ENCODE assay signal across 8 cellular contexts in genomic region chr9:136363606-136364368, GRCh38. TPM values are rescaled to one million over a fixed set of nuclear protein-coding genes. Genes with fewer than 3 reads are reported as not detected.
DNase-seq lines count a peak whose midpoint lies in the region; ATAC-seq and TF ChIP-seq lines count a peak whose summit lies in the region.

Gene DNLZ (minus strand): TSS chr9:136363744. CDS start chr9:136363714, 30 bp downstream.

- H3K4me1 Mint-ChIP-seq in activated T-helper 2 cell treated with anti-CD3 and anti-CD28 coated beads, Interferon-gamma antibody, Interleukin-2, Interleukin-4, amounts not matched to agents 10 μg/mL and 5 μg/mL and 100 μg/mL, durations not matched to agents 14 hours and 24 hours and 36 hours (ENCODE audit: low read depth), result no peaks in the 10 kb centered on the region
- peaks cover 18% of the 10 kb centered on the region for H3K4me1 Mint-ChIP-seq in stimulated activated naive CD8-positive, alpha-beta T cell treated with anti-CD3 and anti-CD28 coated beads, Interleukin-15, amount 100 ng/mL, for 72 hours

- no peak within 1 kb of the TSS for H3K4me2 ChIP-seq in neural cell (ENCODE audit: low read length)

- H3K27ac ChIP-seq in RWPE1 (peak within 1 kb of the TSS; percentile 88), neural cell (ENCODE audit: low read length) (peak within 1 kb of the TSS; percentile 68)

- H3K79me2 ChIP-seq in neural cell (replicated peaks; ENCODE audit: insufficient read depth, low read length), result no peaks in the 10 kb centered on the region

- peak; percentile 53 for ATAC-seq in GM21717 (IDR thresholded peaks at IDR 0.05; ENCODE audit: unreplicated experiment)
- peak; percentile 83 for ATAC-seq in stimulated activated naive CD8-positive, alpha-beta T cell treated with anti-CD3 and anti-CD28 coated beads, Interleukin-15, amount 100 ng/mL, for 72 hours

- H3K27me3 Mint-ChIP-seq in activated T-helper 2 cell treated with anti-CD3 and anti-CD28 coated beads, Interferon-gamma antibody, Interleukin-2, Interleukin-4, amounts not matched to agents 10 μg/mL and 5 μg/mL and 100 μg/mL, durations not matched to agents 14 hours and 24 hours and 36 hours (ENCODE audit: low read depth), result no peaks in the 10 kb centered on the region
- no peaks in the 10 kb centered on the region for H3K27me3 Mint-ChIP-seq in stimulated activated naive CD8-positive, alpha-beta T cell treated with anti-CD3 and anti-CD28 coated beads, Interleukin-15, amount 100 ng/mL, for 72 hours

- peak within 1 kb of the TSS; percentile 82 for H3K9ac ChIP-seq in neural cell (ENCODE audit: low read length)

- TF ChIP-seq CTCF in RWPE1 (conservative IDR thresholded peaks at IDR 0.05; ENCODE audit: low read depth) (peak; percentile 100), fibroblast of pulmonary artery (IDR thresholded peaks at IDR 0.05; ENCODE audit: low read length, missing control alignments) (peak; percentile 49), neural cell (IDR thresholded peaks at IDR 0.05; ENCODE audit: poor library complexity, severe bottlenecking) (peak; percentile 99)

- DNase-seq in EH (ENCODE audit: low read depth) (peak; percentile 83), RWPE1 (ENCODE audit: low spot score) (peak; percentile 94), fibroblast of pulmonary artery (ENCODE audit: low read depth) (peak; percentile 86)
- DNase-seq in Jurkat, Clone E6-1 (ENCODE audit: low read depth, low spot score), result peak; percentile 71
- peak; percentile 82 for DNase-seq in activated T-helper 2 cell treated with anti-CD3 and anti-CD28 coated beads, Interferon-gamma antibody, Interleukin-2, Interleukin-4, amounts not matched to agents 10 μg/mL and 5 μg/mL and 100 μg/mL, durations not matched to agents 14 hours and 24 hours and 36 hours (ENCODE audit: low spot score)
- peak; percentile 86 to 88 for DNase-seq in stimulated activated naive CD8-positive, alpha-beta T cell treated with anti-CD3 and anti-CD28 coated beads, Interleukin-15, amount 100 ng/mL, for 72 hours

- H3K9me3 ChIP-seq in neural cell (ENCODE audit: low read length), result no peaks in the 10 kb centered on the region

- H4K20me1 ChIP-seq in neural cell (ENCODE audit: insufficient read depth), result no peaks in the 10 kb centered on the region

- POLR2A ChIA-PET in RWPE1 (lab: Yijun Ruan, JAX; ENCODE audit: low non-redundant PET), result interaction anchor here (1.0 to 1.3 kb wide), 3 partner anchors 9 to 18 kb away, joined by 4 to 12 read pairs (median 5); no protein-coding TSS in a partner anchor

- intact Hi-C loops in activated T-helper 2 cell treated with anti-CD3 and anti-CD28 coated beads, Interferon-gamma antibody, Interleukin-2, Interleukin-4, amounts not matched to agents 10 μg/mL and 5 μg/mL and 100 μg/mL, durations not matched to agents 14 hours and 24 hours and 36 hours (cut with micrococcal nuclease), result loop anchor here (1.0 kb wide), 2 partner anchors 21 to 37 kb away; partner anchors contain the start of gene SNAPC4

- H3K27me3 ChIP-seq in neural cell (ENCODE audit: insufficient read depth, low read depth, low read length), result no peaks in the 10 kb centered on the region

- CTCF ChIA-PET in RWPE1 (lab: Yijun Ruan, JAX), result interaction anchor here (0.5 to 3.7 kb wide), 25 partner anchors 9 to 767 kb away, joined by 3 to 23 read pairs (median 4); partner anchors contain the start of gene SNAPC4

- no peak within 1 kb of the TSS for H2AFZ ChIP-seq in neural cell (ENCODE audit: low read depth, low read length)

- H3F3A ChIP-seq in neural cell (ENCODE audit: insufficient read depth, low read length, poor library complexity, severe bottlenecking), result no peaks in the 10 kb centered on the region

- TF ChIP-seq RAD21 in neural cell (conservative IDR thresholded peaks at IDR 0.05), result peak; percentile 66

- H3K9me2 ChIP-seq in neural cell (ENCODE audit: insufficient read depth, low read length), result no peaks in the 10 kb centered on the region

- H3K36me3 ChIP-seq in neural cell (ENCODE audit: insufficient read depth, low read length), result no peaks in the 10 kb centered on the region

- no peaks in the 10 kb centered on the region for H3K9me3 Mint-ChIP-seq in activated T-helper 2 cell treated with anti-CD3 and anti-CD28 coated beads, Interferon-gamma antibody, Interleukin-2, Interleukin-4, amounts not matched to agents 10 μg/mL and 5 μg/mL and 100 μg/mL, durations not matched to agents 14 hours and 24 hours and 36 hours
- H3K9me3 Mint-ChIP-seq in stimulated activated naive CD8-positive, alpha-beta T cell treated with anti-CD3 and anti-CD28 coated beads, Interleukin-15, amount 100 ng/mL, for 72 hours, result no peaks in the 10 kb centered on the region

- peak within 1 kb of the TSS; percentile 66 for H3K4me3 ChIP-seq in Jurkat, Clone E6-1 (ENCODE audit: low read length)
- H3K4me3 ChIP-seq in fibroblast of pulmonary artery (replicated peaks; ENCODE audit: low read depth, low read length) (peak within 1 kb of the TSS; percentile 73), neural cell (ENCODE audit: low read length) (peak within 1 kb of the TSS; percentile 75)

- H3K27ac Mint-ChIP-seq in activated T-helper 2 cell treated with anti-CD3 and anti-CD28 coated beads, Interferon-gamma antibody, Interleukin-2, Interleukin-4, amounts not matched to agents 10 μg/mL and 5 μg/mL and 100 μg/mL, durations not matched to agents 14 hours and 24 hours and 36 hours, result peak within 1 kb of the TSS; percentile 87
- peak within 1 kb of the TSS; percentile 78 to 89 for H3K27ac Mint-ChIP-seq in stimulated activated naive CD8-positive, alpha-beta T cell treated with anti-CD3 and anti-CD28 coated beads, Interleukin-15, amount 100 ng/mL, for 72 hours

- peak; percentile 56 for TF ChIP-seq EP300 in neural cell (conservative IDR thresholded peaks at IDR 0.05; ENCODE audit: poor library complexity, severe bottlenecking)

- peak within 1 kb of the TSS; percentile 81 for H3K4me3 Mint-ChIP-seq in activated T-helper 2 cell treated with anti-CD3 and anti-CD28 coated beads, Interferon-gamma antibody, Interleukin-2, Interleukin-4, amounts not matched to agents 10 μg/mL and 5 μg/mL and 100 μg/mL, durations not matched to agents 14 hours and 24 hours and 36 hours (ENCODE audit: low read depth)
- H3K4me3 Mint-ChIP-seq in stimulated activated naive CD8-positive, alpha-beta T cell treated with anti-CD3 and anti-CD28 coated beads, Interleukin-15, amount 100 ng/mL, for 72 hours, result peak within 1 kb of the TSS; percentile 85 to 91

- H3K36me3 Mint-ChIP-seq in activated T-helper 2 cell treated with anti-CD3 and anti-CD28 coated beads, Interferon-gamma antibody, Interleukin-2, Interleukin-4, amounts not matched to agents 10 μg/mL and 5 μg/mL and 100 μg/mL, durations not matched to agents 14 hours and 24 hours and 36 hours (ENCODE audit: low read depth), result peaks cover 9% of the 10 kb centered on the region

TF ChIP-seq in neural cell, 6 proteins besides CTCF, POLR2A, EP300 and RAD21:
- TF ChIP-seq TAF1 (IDR thresholded peaks at IDR 0.05; ENCODE audit: low read depth) (no peak), REST (IDR thresholded peaks at IDR 0.05; ENCODE audit: borderline replicate concordance) (no peak), POLR2AphosphoS5 (IDR thresholded peaks at IDR 0.05) (peak; percentile 75), SMC3 (conservative IDR thresholded peaks at IDR 0.05; ENCODE audit: poor library complexity) (peak; percentile 80), MXI1 (conservative IDR thresholded peaks at IDR 0.05; ENCODE audit: poor library complexity, severe bottlenecking) (peak; percentile 93)
TF ChIP-seq in neural cell: peak in this region for 3.

RNA-seq across cellular contexts. Expression of gene DNLZ, which starts in this region (rescaled TPM):
- 22.0 TPM for polyA plus RNA-seq in Jurkat, Clone E6-1 (2012; ENCODE audit: insufficient read depth, insufficient read length)
- total RNA-seq in activated T-helper 2 cell treated with anti-CD3 and anti-CD28 coated beads, Interferon-gamma antibody, Interleukin-2, Interleukin-4, amounts not matched to agents 10 μg/mL and 5 μg/mL and 100 μg/mL, durations not matched to agents 14 hours and 24 hours and 36 hours, result 25.4 and 31.0 TPM in 2 replicates
- polyA plus RNA-seq in neural cell, result 23.6 and 36.6 TPM in 2 replicates
- polyA minus RNA-seq in neural cell, result 7.5 and 9.0 TPM in 2 replicates

Comparison
In these comparisons a context has a peak if more than half of its experiments do, and no peak if none do; other contexts are left out.
1. Peak in every context shown above with its lines: DNase-seq, ATAC-seq, H3K4me3 ChIP-seq and H3K27ac ChIP-seq.
2. CTCF ChIP-seq: peak in every context shown above with its lines; median percentile 100 in RWPE1; 99 in neural cell; 49 in fibroblast of pulmonary artery.